Comparison of ENCODE assay signal across 18 cellular contexts in the genomic region with DNA sequence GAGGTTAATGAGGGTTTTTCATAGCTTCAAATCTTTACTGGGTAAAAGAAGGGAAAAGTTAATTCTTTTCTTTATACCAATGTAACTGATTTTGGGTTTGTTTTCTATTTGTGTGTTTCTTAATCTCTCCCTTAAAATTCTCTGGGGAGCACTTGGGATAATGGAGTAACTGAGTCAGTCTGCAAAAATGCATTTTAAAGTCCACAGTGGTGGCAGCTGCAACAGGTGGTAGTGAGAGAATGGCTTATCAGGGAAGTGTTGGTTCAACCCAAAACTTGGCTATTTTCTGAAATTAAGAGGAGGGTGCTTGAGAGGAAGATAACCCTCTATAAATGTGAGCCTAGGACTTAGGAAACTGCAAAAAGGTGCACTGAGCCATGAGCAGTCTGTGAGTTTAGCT.
"Had no signal": no experiment of that assay in that cellular context is flagged by ENCODE, and none has a peak within 500 bp of the region (broad histone marks: within the 10 kb centered on the region; RNA-seq: fewer than 3 reads in every experiment).

No MANE protein-coding gene starts in this region.

- DNase-seq: dermis blood vessel endothelial cell; dorsolateral prefrontal cortex; effector CD4-positive, alpha-beta T cell; effector memory CD4-positive, alpha-beta T cell; foreskin keratinocyte; head of caudate nucleus; heart right ventricle; hippocampal formation; left cardiac atrium; left lung; left ventricle myocardium superior; lower lobe of right lung; mesenchymal stem cell; mucosa of descending colon had no signal

- H3K36me3 ChIP-seq: esophagus muscularis mucosa, gastroesophageal sphincter, heart right ventricle, left lung, lower lobe of right lung had no signal

- H3K4me1 ChIP-seq: esophagus muscularis mucosa, foreskin keratinocyte, gastroesophageal sphincter, heart right ventricle, left lung, lower lobe of right lung had no signal

- H3K27me3 ChIP-seq: dorsolateral prefrontal cortex, foreskin keratinocyte had no signal

- H3K27ac Mint-ChIP-seq: mesothelial cell of epicardium had no signal

- H3K9me3 Mint-ChIP-seq: mesothelial cell of epicardium had no signal

- H3K27ac ChIP-seq: coronary artery, dorsolateral prefrontal cortex, esophagus muscularis mucosa, foreskin keratinocyte, gastroesophageal sphincter, heart right ventricle, left lung, lower lobe of right lung had no signal

- ATAC-seq: foreskin keratinocyte, gastroesophageal sphincter, heart right ventricle, left cardiac atrium, left lung, left ventricle myocardium superior, lower lobe of right lung, mucosa of descending colon had no signal

- H3K4me3 ChIP-seq: coronary artery, dorsolateral prefrontal cortex, esophagus muscularis mucosa, gastroesophageal sphincter, heart right ventricle, left lung, lower lobe of right lung, mucosa of descending colon had no signal

- H3K4me3 Mint-ChIP-seq: mesothelial cell of epicardium had no signal

- H3K4me1 Mint-ChIP-seq: mesothelial cell of epicardium had no signal

- H3K36me3 Mint-ChIP-seq: mesothelial cell of epicardium had no signal

- H3K9me3 ChIP-seq: esophagus muscularis mucosa, gastroesophageal sphincter, heart right ventricle, left lung, lower lobe of right lung, mucosa of descending colon had no signal
